ENCODE assay signal across 8 cellular contexts in the genomic region with DNA sequence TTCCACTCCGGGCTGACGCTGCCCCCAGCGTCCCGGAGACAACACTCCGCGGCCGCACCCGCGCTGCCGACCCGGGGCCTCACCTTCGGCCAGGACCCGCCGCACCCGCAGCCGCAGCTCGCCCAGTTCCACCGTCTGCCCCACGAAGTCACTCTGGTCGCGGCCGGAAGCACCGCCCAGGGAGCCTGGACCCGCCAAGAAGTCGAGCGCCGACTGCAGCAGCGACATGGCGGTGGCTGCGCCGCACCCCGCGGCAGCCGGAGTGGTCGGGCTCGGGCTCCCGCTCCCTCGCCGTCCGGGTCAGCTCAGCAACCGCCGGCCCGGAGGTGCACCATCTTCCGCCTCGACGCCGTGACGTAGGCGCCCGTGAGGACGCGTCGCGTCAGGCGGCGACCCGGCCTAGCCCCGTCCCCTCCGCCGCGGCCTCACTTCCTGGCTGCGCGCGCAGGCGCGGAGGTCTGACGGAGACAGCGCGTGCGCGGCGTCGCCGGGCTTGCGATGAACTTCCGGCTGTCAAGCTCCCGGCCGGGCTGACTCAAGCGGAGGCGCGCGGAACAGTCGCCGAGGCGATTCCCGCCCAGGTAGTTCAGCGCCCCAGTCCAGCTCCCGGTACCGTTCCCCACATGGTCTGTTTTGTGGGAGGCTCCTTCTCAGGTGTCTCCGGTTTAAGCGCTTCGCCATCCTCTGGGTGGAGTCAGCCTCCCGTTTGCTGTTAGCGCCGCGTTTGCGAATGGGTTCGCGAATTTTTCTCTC.
DNase-seq lines count a peak whose midpoint lies in the region; ATAC-seq and TF ChIP-seq lines count a peak whose summit lies in the region.

A gene (minus strand): TSS at position 357 of the 753 bp plus-strand sequence. CDS start 129 bp downstream, at position 228.
A gene with protein sequence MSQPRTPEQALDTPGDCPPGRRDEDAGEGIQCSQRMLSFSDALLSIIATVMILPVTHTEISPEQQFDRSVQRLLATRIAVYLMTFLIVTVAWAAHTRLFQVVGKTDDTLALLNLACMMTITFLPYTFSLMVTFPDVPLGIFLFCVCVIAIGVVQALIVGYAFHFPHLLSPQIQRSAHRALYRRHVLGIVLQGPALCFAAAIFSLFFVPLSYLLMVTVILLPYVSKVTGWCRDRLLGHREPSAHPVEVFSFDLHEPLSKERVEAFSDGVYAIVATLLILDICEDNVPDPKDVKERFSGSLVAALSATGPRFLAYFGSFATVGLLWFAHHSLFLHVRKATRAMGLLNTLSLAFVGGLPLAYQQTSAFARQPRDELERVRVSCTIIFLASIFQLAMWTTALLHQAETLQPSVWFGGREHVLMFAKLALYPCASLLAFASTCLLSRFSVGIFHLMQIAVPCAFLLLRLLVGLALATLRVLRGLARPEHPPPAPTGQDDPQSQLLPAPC (plus strand): TSS at position 501 of the 753 bp plus-strand sequence. CDS start 15,280 bp downstream, outside the sequence.

- peaks cover 23% of the 10 kb centered on the region for H3K36me3 Mint-ChIP-seq in central memory CD8-positive, alpha-beta T cell (ENCODE audit: insufficient read depth)

- peak within 1 kb of the TSS; percentile 93 for H3K4me3 Mint-ChIP-seq in central memory CD8-positive, alpha-beta T cell

- H3K4me1 Mint-ChIP-seq in central memory CD8-positive, alpha-beta T cell = peaks cover 40% of the 10 kb centered on the region

- TF ChIP-seq CTCF in AG10803 (conservative IDR thresholded peaks at IDR 0.05; ENCODE audit: low read length) = peak; percentile 0; the same call in 1 of the 2 replicates

- no peaks in the 10 kb centered on the region for H3K27me3 Mint-ChIP-seq in central memory CD8-positive, alpha-beta T cell

- ATAC-seq in GM19043 (IDR thresholded peaks at IDR 0.05; ENCODE audit: low read depth, unreplicated experiment) = peak; percentile 85
- ATAC-seq in HG03354 (IDR thresholded peaks at IDR 0.05; ENCODE audit: poor library complexity, severe bottlenecking, unreplicated experiment) = peak; percentile 92
- peak; percentile 97 for ATAC-seq in activated CD4-positive, CD25-positive, alpha-beta regulatory T cell treated with anti-CD3 and anti-CD28 coated beads, Interleukin-2, amount 50 U/mL, for 24 hours
- ATAC-seq in central memory CD8-positive, alpha-beta T cell (replicated peaks; ENCODE audit: extremely low read depth, poor library complexity, severe bottlenecking) = peak; percentile 93

- peak within 1 kb of the TSS; percentile 91 for H3K27ac Mint-ChIP-seq in central memory CD8-positive, alpha-beta T cell (ENCODE audit: low read depth)

- H3K9me3 Mint-ChIP-seq in central memory CD8-positive, alpha-beta T cell = no peaks in the 10 kb centered on the region

- peak within 1 kb of the TSS; percentile 97 for H3K4me3 ChIP-seq in AG10803 (ENCODE audit: low read length)

- DNase-seq in AG10803 (ENCODE audit: low read depth) = peak; percentile 92
- DNase-seq in NCI-H446 (lab: John Stamatoyannopoulos, UW) = peak; percentile 65 to 94
- DNase-seq in central memory CD8-positive, alpha-beta T cell (ENCODE audit: low spot score in 2 of 2) = peak; percentile 95
- DNase-seq in iris pigment epithelial cell (ENCODE audit: low read depth) = peak; percentile 96
- DNase-seq in stimulated activated CD4-positive, alpha-beta T cell treated with anti-CD3 and anti-CD28 coated beads, Interleukin-12 subunit alpha, Interleukin-12 subunit beta, amount 100 ng/mL, for 24 hours (ENCODE audit: low read depth in 2 of 2) = peak; percentile 91

Comparison
In these comparisons a context has a peak if more than half of its experiments do, and no peak if none do; other contexts are left out.
1. Peak in every context shown above with its lines: DNase-seq, ATAC-seq and H3K4me3 ChIP-seq.